Comparison of ENCODE assay signal across 1 cellular context in genomic region chr1:11158291-11158690, GRCh38.
TF ChIP-seq lines count a peak whose summit lies in the region.

No MANE protein-coding gene starts in this region.

TF ChIP-seq in GM23338, 12 proteins besides CTCF, POLR2A, EP300 and RAD21:
- TF ChIP-seq EZH2 (IDR thresholded peaks at IDR 0.05; ENCODE audit: low read depth, unreplicated experiment), result no peak
- TF ChIP-seq REST (IDR thresholded peaks at IDR 0.05; ENCODE audit: unreplicated experiment), result no peak
- no peak for TF ChIP-seq EZH2phosphoT487 (IDR thresholded peaks at IDR 0.05; ENCODE audit: unreplicated experiment)
- TF ChIP-seq CREB1 (CRISPR knock-in tag; IDR thresholded peaks at IDR 0.05; ENCODE audit: low read depth), result no peak
- no peak for TF ChIP-seq JUNB (IDR thresholded peaks at IDR 0.05; ENCODE audit: unreplicated experiment)
